In the genomic region with DNA sequence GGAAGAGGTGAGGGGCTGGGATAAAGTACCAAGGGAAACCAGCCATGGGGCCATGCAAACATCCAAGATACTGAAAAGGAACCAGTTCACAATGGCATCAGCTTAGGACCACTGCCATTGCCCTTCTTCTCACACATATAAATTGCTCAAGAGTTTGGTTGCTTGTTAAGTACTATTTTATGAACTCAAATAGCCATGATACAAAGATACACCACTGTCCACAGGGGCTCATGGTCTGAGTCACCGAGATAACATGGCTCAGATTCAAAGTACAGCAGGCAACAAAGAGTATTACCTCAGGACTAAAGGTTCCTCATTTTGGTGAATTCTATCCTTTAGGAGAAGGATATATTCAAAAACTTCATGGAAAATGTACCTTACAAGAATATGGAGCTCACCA, we compare ENCODE assay signal across 1 cellular context.
A peak's percentile ranks its signal among the peaks of the same experiment; 100 is the strongest.
TF ChIP-seq lines count a peak whose summit lies in the region.

No MANE protein-coding gene starts in this region.

TF ChIP-seq in HepG2, 621 proteins besides CTCF, POLR2A, EP300 and RAD21 (continued from another document):
- TF ChIP-seq FOSL1 (CRISPR knock-in tag; IDR thresholded peaks at IDR 0.05; ENCODE audit: borderline replicate concordance) (peak; percentile 59; the same call in 1 of the 2 replicates), PTBP1 (IDR thresholded peaks at IDR 0.05; ENCODE audit: low read depth, low read length, poor library complexity, severe bottlenecking) (no peak)
